ENCODE assay signal across 14 cellular contexts in the genomic region with DNA sequence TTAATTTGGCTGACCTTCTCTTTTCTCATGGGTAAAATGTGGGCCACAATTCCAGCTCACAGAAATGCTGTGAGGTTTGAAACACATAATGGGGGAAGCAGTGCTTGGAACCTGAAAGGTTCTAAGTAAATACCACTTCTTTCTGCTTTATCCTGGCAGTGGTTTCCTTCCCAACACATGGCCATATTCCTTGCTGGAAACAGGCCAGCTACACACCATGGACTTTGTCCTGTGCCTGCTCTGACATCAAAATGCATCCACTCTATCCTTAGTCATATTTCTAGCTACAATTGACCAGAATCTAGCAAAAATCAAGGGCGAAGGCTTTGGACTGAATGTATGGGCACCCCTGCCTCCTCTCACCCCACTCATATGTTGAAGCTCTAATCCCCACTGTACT.
DNase-seq lines count a peak whose midpoint lies in the region; TF ChIP-seq lines count a peak whose summit lies in the region.
"Had no signal": no experiment of that assay in that cellular context is flagged by ENCODE, and none has a peak within 500 bp of the region (broad histone marks: within the 10 kb centered on the region; RNA-seq: fewer than 3 reads in every experiment).

No MANE protein-coding gene starts in this region.

- DNase-seq in DMS79 treated with DMSO at 0.1 percent for 48 hours (lab: John Stamatoyannopoulos, UW) (peak; percentile 6), DMS79 (lab: John Stamatoyannopoulos, UW) (no peak), G401 (ENCODE audit: low spot score) (peak; percentile 10), LoVo (ENCODE audit: low spot score) (peak; percentile 29), hepatocyte (ENCODE audit: low spot score) (peak; percentile 10), dedifferentiated amniotic fluid mesenchymal stem cell (ENCODE audit: extremely low spot score) (no peak), NOMO-1 treated with DMSO at 0.1 percent for 48 hours (lab: John Stamatoyannopoulos, UW; ENCODE audit: unreplicated experiment) (no peak), SW 1271 (lab: John Stamatoyannopoulos, UW) (no peak)
- DNase-seq: 8988T; CD4-positive, alpha-beta memory T cell; GF-D8; GOT3; H9 had no signal

- no peak overlapping the region for H3K4me3 ChIP-seq in hepatocyte
- H3K4me3 ChIP-seq: BLaER1 had no signal

- 100% methylated on average over 1 of the region's 1 CpG for WGBS in hepatocyte (ENCODE audit: low lambda C conversion rate, missing lambda C conversion rate)

- H3K79me2 ChIP-seq in hepatocyte, result no peaks in the 10 kb centered on the region

- H3K36me3 ChIP-seq in hepatocyte (replicated peaks; ENCODE audit: insufficient read depth, low read depth), result no peaks in the 10 kb centered on the region
- H3K36me3 ChIP-seq: BLaER1 had no signal

- no peaks in the 10 kb centered on the region for H3K9me2 ChIP-seq in hepatocyte (replicated peaks; ENCODE audit: insufficient read depth)

- no peaks in the 10 kb centered on the region for H3K9me3 ChIP-seq in hepatocyte (ENCODE audit: low read depth)
- H3K9me3 ChIP-seq: BLaER1 had no signal

- H3K27ac ChIP-seq in hepatocyte, result no peak overlapping the region
- H3K27ac ChIP-seq: BLaER1 had no signal

- TF ChIP-seq CTCF in hepatocyte (IDR thresholded peaks at IDR 0.05; ENCODE audit: poor library complexity), result no peak

- no peaks in the 10 kb centered on the region for H3K4me1 ChIP-seq in hepatocyte (ENCODE audit: insufficient read depth)
- H3K4me1 ChIP-seq: BLaER1 had no signal

- no peak overlapping the region for H2AFZ ChIP-seq in hepatocyte

- no peak overlapping the region for H3K4me2 ChIP-seq in hepatocyte
- H3K4me2 ChIP-seq: BLaER1 had no signal

- H3K27me3 ChIP-seq in hepatocyte, result no peaks in the 10 kb centered on the region
- H3K27me3 ChIP-seq: BLaER1 had no signal

- in situ Hi-C loops in G401 (cut with HindIII; ENCODE audit: low sequenced_read_pairs), result no loop called here

- H4K20me1 ChIP-seq in hepatocyte (ENCODE audit: insufficient read depth, poor library complexity, severe bottlenecking), result no peaks in the 10 kb centered on the region
- H4K20me1 ChIP-seq: BLaER1 had no signal

Comparison
In these comparisons a context has a peak if more than half of its experiments do, and no peak if none do; other contexts are left out.
1. DNase-seq: peak in DMS79 treated with DMSO at 0.1 percent for 48 hours (single experiment), G401 (single experiment), LoVo (single experiment) and hepatocyte (single experiment); none in DMS79 (single experiment), dedifferentiated amniotic fluid mesenchymal stem cell (single experiment), NOMO-1 treated with DMSO at 0.1 percent for 48 hours (single experiment) and SW 1271 (0 of 2).